24 cellular contexts compared by ENCODE assay signal in the genomic region with DNA sequence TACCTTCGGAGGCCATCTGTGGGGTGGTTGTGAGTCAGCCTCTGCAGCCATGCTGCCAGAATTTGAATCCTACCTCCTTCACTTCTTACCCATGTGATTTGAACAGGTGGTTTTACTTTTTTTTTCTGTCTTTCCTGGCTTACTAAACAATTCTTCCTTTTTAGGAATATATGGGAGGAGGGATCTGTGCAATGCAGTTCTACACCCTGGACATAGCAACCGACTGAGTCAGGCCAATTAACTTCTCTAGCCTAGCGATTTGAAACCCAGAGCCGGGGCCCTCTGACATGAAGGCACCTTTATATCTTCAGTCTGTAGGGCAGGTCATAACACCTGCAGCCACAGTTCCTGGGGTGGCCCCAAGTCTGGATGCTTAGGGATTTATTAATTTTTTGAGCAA.
"Had no signal": no experiment of that assay in that cellular context is flagged by ENCODE, and none has a peak within 500 bp of the region (broad histone marks: within the 10 kb centered on the region; RNA-seq: fewer than 3 reads in every experiment).

No MANE protein-coding gene starts in this region.

- ATAC-seq: activated CD8-positive, alpha-beta T cell treated with anti-CD3 and anti-CD28 coated beads, Interleukin-2, amount 10 ng/mL, durations not matched to agents 7 days and 5 days; activated naive CD4-positive, alpha-beta T cell treated with anti-CD3 and anti-CD28 coated beads, Interleukin-2, amount 50 U/mL, for 72 hours; foreskin keratinocyte; lower lobe of right lung; sciatic nerve; T-helper 17 cell; upper lobe of right lung; WTC11 had no signal

- H3K4me3 Mint-ChIP-seq: activated CD8-positive, alpha-beta T cell treated with anti-CD3 and anti-CD28 coated beads, Interleukin-2, amount 10 ng/mL, durations not matched to agents 7 days and 5 days; dendritic cell treated with granulocyte-macrophage colony-stimulating factor and Interleukin-4, amounts not matched to agents 40 ng/mL and 50 ng/mL, for 4 days; neural crest cell; T-helper 17 cell; WTC11 had no signal

- H3K9me3 ChIP-seq: lower lobe of right lung, ovary, spleen, stomach, testis, upper lobe of right lung had no signal

- H3K4me3 ChIP-seq: lower lobe of right lung, ovary, spleen, stomach, testis, upper lobe of right lung had no signal

- H3K27me3 ChIP-seq: brain microvascular endothelial cell, foreskin keratinocyte, ovary, spleen, stomach, testis, upper lobe of right lung had no signal

- DNase-seq: activated CD4-positive, alpha-beta T cell treated with anti-CD3 and anti-CD28 coated beads for 48 hours; activated CD8-positive, alpha-beta memory T cell treated with anti-CD3 and anti-CD28 coated beads, Interleukin-2, amount 50 U/mL, for 4 hours; activated CD8-positive, alpha-beta T cell treated with anti-CD3 and anti-CD28 coated beads, Interleukin-2, amount 10 ng/mL, durations not matched to agents 7 days and 5 days; activated gamma-delta T cell; activated T-cell treated with anti-CD3 and anti-CD28 coated beads, Interleukin-2, amount 50 U/mL, for 48 hours; amygdala; brain microvascular endothelial cell; effector memory CD4-positive, alpha-beta T cell; left cardiac atrium; lower lobe of right lung; midbrain; ovary; spleen; stimulated activated CD4-positive, alpha-beta T cell treated with anti-CD3 and anti-CD28 coated beads, Interleukin-1b, Interleukin-23, amount 100 ng/mL, for 48 hours; stomach; T-helper 17 cell; testis; upper lobe of right lung had no signal

- H3K9me3 Mint-ChIP-seq: activated naive CD4-positive, alpha-beta T cell treated with anti-CD3 and anti-CD28 coated beads, Interleukin-2, amount 50 U/mL, for 72 hours; dendritic cell treated with granulocyte-macrophage colony-stimulating factor and Interleukin-4, amounts not matched to agents 40 ng/mL and 50 ng/mL, for 4 days; neural crest cell had no signal

- H3K36me3 Mint-ChIP-seq: WTC11 had no signal

- H3K36me3 ChIP-seq: brain microvascular endothelial cell, lower lobe of right lung, ovary, spleen, stomach, upper lobe of right lung had no signal

- H3K27ac Mint-ChIP-seq: activated CD8-positive, alpha-beta T cell treated with anti-CD3 and anti-CD28 coated beads, Interleukin-2, amount 10 ng/mL, durations not matched to agents 7 days and 5 days; activated naive CD4-positive, alpha-beta T cell treated with anti-CD3 and anti-CD28 coated beads, Interleukin-2, amount 50 U/mL, for 72 hours; dendritic cell treated with granulocyte-macrophage colony-stimulating factor and Interleukin-4, amounts not matched to agents 40 ng/mL and 50 ng/mL, for 4 days; T-helper 17 cell; WTC11 had no signal

- H3K27ac ChIP-seq: brain microvascular endothelial cell, foreskin keratinocyte, lower lobe of right lung, ovary, spleen, stomach, testis, upper lobe of right lung had no signal

- H3K4me1 ChIP-seq: foreskin keratinocyte, testis had no signal

- H3K27me3 Mint-ChIP-seq: dendritic cell treated with granulocyte-macrophage colony-stimulating factor and Interleukin-4, amounts not matched to agents 40 ng/mL and 50 ng/mL, for 4 days; T-helper 17 cell had no signal
